In genomic region chr10:101649530-101650085, GRCh38 we compare ENCODE assay signal across 23 cellular contexts.
"Had no signal": no experiment of that assay in that cellular context is flagged by ENCODE, and none has a peak within 500 bp of the region (broad histone marks: within the 10 kb centered on the region; RNA-seq: fewer than 3 reads in every experiment).

No MANE protein-coding gene starts in this region.

- H3K36me3 ChIP-seq: ovary had no signal

- H3K27ac Mint-ChIP-seq: activated B cell treated with CpG ODN at 0.5 μM for 24 hours; activated CD8-positive, alpha-beta T cell treated with anti-CD3 and anti-CD28 coated beads for 36 hours; activated T-helper 2 cell treated with anti-CD3 and anti-CD28 coated beads, Interferon-gamma antibody, Interleukin-2, Interleukin-4, amounts not matched to agents 10 μg/mL and 5 μg/mL and 100 μg/mL, durations not matched to agents 14 hours and 24 hours and 36 hours; nephron; progenitor cell of endocrine pancreas had no signal

- H3K27me3 Mint-ChIP-seq: activated B cell treated with CpG ODN at 0.5 μM for 24 hours; activated CD8-positive, alpha-beta T cell treated with anti-CD3 and anti-CD28 coated beads for 36 hours; activated naive CD4-positive, alpha-beta T cell treated with anti-CD3 and anti-CD28 coated beads, Interleukin-2, amount 50 U/mL, for 24 hours; activated naive CD8-positive, alpha-beta T cell treated with anti-CD3 and anti-CD28 coated beads, Interleukin-2, amount 50 U/mL, for 24 hours; progenitor cell of endocrine pancreas had no signal

- H3K4me3 ChIP-seq: gastroesophageal sphincter, hepatocyte, ovary, smooth muscle cell, suprapubic skin, tibial artery, upper lobe of right lung had no signal

- H3K9me3 Mint-ChIP-seq: activated B cell treated with CpG ODN at 0.5 μM for 24 hours; activated CD8-positive, alpha-beta T cell treated with anti-CD3 and anti-CD28 coated beads for 36 hours; activated naive CD4-positive, alpha-beta T cell treated with anti-CD3 and anti-CD28 coated beads, Interleukin-2, amount 50 U/mL, for 24 hours; activated naive CD8-positive, alpha-beta T cell treated with anti-CD3 and anti-CD28 coated beads, Interleukin-2, amount 50 U/mL, for 24 hours; activated T-cell treated with anti-CD3 and anti-CD28 coated beads, Interleukin-2, amount 50 U/mL, for 4 hours; activated T-helper 2 cell treated with anti-CD3 and anti-CD28 coated beads, Interferon-gamma antibody, Interleukin-2, Interleukin-4, amounts not matched to agents 10 μg/mL and 5 μg/mL and 100 μg/mL, durations not matched to agents 14 hours and 24 hours and 36 hours; nephron had no signal

- H3K9me3 ChIP-seq: gastroesophageal sphincter, ovary, suprapubic skin, tibial artery, upper lobe of right lung had no signal

- ATAC-seq: activated CD8-positive, alpha-beta T cell treated with anti-CD3 and anti-CD28 coated beads for 36 hours; activated naive CD8-positive, alpha-beta T cell treated with anti-CD3 and anti-CD28 coated beads, Interleukin-2, amount 50 U/mL, for 24 hours; activated T-cell treated with anti-CD3 and anti-CD28 coated beads, Interleukin-2, amount 50 U/mL, for 4 hours; gastroesophageal sphincter; left ventricle myocardium superior; upper lobe of right lung had no signal

- H3K4me3 Mint-ChIP-seq: activated B cell treated with CpG ODN at 0.5 μM for 24 hours; activated CD8-positive, alpha-beta T cell treated with anti-CD3 and anti-CD28 coated beads for 36 hours; activated naive CD4-positive, alpha-beta T cell treated with anti-CD3 and anti-CD28 coated beads, Interleukin-2, amount 50 U/mL, for 24 hours; activated naive CD8-positive, alpha-beta T cell treated with anti-CD3 and anti-CD28 coated beads, Interleukin-2, amount 50 U/mL, for 24 hours; activated T-cell treated with anti-CD3 and anti-CD28 coated beads, Interleukin-2, amount 50 U/mL, for 4 hours; nephron had no signal

- H3K27ac ChIP-seq: epithelial cell of prostate, gastroesophageal sphincter, hepatocyte, ovary, suprapubic skin, tibial artery, upper lobe of right lung had no signal

- H3K27me3 ChIP-seq: gastroesophageal sphincter, hepatocyte, ovary, suprapubic skin, tibial artery, upper lobe of right lung had no signal

- H3K4me1 ChIP-seq: suprapubic skin, upper lobe of right lung had no signal

- DNase-seq: activated B cell treated with CpG ODN at 0.5 μM for 24 hours; activated CD4-positive, alpha-beta T cell treated with anti-CD3 and anti-CD28 coated beads, Interleukin-2, amount 50 U/mL, for 1 hour; activated CD8-positive, alpha-beta T cell treated with anti-CD3 and anti-CD28 coated beads for 36 hours; activated naive CD8-positive, alpha-beta T cell treated with anti-CD3 and anti-CD28 coated beads, Interleukin-2, amount 50 U/mL, for 24 hours; activated T-cell treated with anti-CD3 and anti-CD28 coated beads, Interleukin-2, amount 50 U/mL, for 4 hours; islet precursor cell; left ventricle myocardium superior; ovary; stimulated activated CD4-positive, alpha-beta T cell treated with anti-CD3 and anti-CD28 coated beads, Interleukin-1b, Interleukin-23, amount 100 ng/mL, for 48 hours; stimulated activated CD4-positive, alpha-beta T cell treated with anti-CD3 and anti-CD28 coated beads, Interleukin-4, amount 100 ng/mL, for 4 hours; stimulated activated CD8-positive, alpha-beta memory T cell treated with anti-CD3 and anti-CD28 coated beads, Interleukin-4, amount 100 ng/mL, for 48 hours; stimulated activated naive CD4-positive, alpha-beta T cell; tibial artery; upper lobe of right lung had no signal

- H3K4me1 Mint-ChIP-seq: activated B cell treated with CpG ODN at 0.5 μM for 24 hours; activated naive CD8-positive, alpha-beta T cell treated with anti-CD3 and anti-CD28 coated beads, Interleukin-2, amount 50 U/mL, for 24 hours; nephron had no signal
